In genomic region chr11:44368886-44369285, GRCh38 we compare ENCODE assay signal across 1 cellular context.
TF ChIP-seq lines count a peak whose summit lies in the region.

No MANE protein-coding gene starts in this region.

TF ChIP-seq in K562, 482 proteins besides CTCF, POLR2A, EP300 and RAD21:
- no peak for TF ChIP-seq ZBTB40 (IDR thresholded peaks at IDR 0.05)
- TF ChIP-seq ZBTB40 (CRISPR knock-in tag; IDR thresholded peaks at IDR 0.05): no peak
- 0 out of 2 replicates have a peak, but pooled peaks have one; percentile 25 for TF ChIP-seq SMARCA5 (IDR thresholded peaks at IDR 0.05)
- peak; percentile 15 to 16; a peak in 1 of 4 replicates for TF ChIP-seq KDM1A (IDR thresholded peaks at IDR 0.05)
- TF ChIP-seq RBM25 (IDR thresholded peaks at IDR 0.05; ENCODE audit: low read depth, low read length, severe bottlenecking): peak; percentile 86
